25 cellular contexts compared by ENCODE assay signal in genomic region chr3:25885544-25885943, GRCh38.
DNase-seq lines count a peak whose midpoint lies in the region; ATAC-seq, FAIRE-seq and TF ChIP-seq lines count a peak whose summit lies in the region.
"Had no signal": no experiment of that assay in that cellular context is flagged by ENCODE, and none has a peak within 500 bp of the region (broad histone marks: within the 10 kb centered on the region; RNA-seq: fewer than 3 reads in every experiment).

No MANE protein-coding gene starts in this region.

- no peaks in the 10 kb centered on the region for H3K27me3 ChIP-seq in kidney epithelial cell (ENCODE audit: control insufficient read depth, insufficient read depth, low read length)
- H3K27me3 ChIP-seq in smooth muscle cell (ENCODE audit: low read depth): no peaks in the 10 kb centered on the region
- H3K27me3 ChIP-seq: ascending aorta, colonic mucosa, tibial artery had no signal

- in situ Hi-C loops in Caki2 (cut with HindIII; ENCODE audit: low pct_unique_long_range_greater_than_20kb, low sequenced_read_pairs): no loop called here

- DNase-seq in Caki2 (ENCODE audit: low read depth) (peak; percentile 13), HTR-8/SVneo (ENCODE audit: insufficient read length, low spot score) (peak; percentile 41), astrocyte of the hippocampus (ENCODE audit: low read depth, low spot score) (peak; percentile 80), kidney epithelial cell (ENCODE audit: low read depth) (peak; percentile 44), NCI-H526 treated with DMSO at 0.1 percent for 48 hours (lab: John Stamatoyannopoulos, UW) (no peak), smooth muscle cell (lab: John Stamatoyannopoulos, UW; ENCODE audit: unreplicated experiment) (no peak)
- DNase-seq: activated CD4-positive, alpha-beta memory T cell treated with anti-CD3 and anti-CD28 coated beads for 36 hours; activated naive CD4-positive, alpha-beta T cell treated with anti-CD3 and anti-CD28 coated beads for 36 hours; CD4-positive, alpha-beta T cell; colonic mucosa; DMS79 treated with DMSO at 0.1 percent for 48 hours; foreskin fibroblast; left ventricle myocardium inferior; mucosa of descending colon; NCI-H187; NCI-H446; SHP77; stimulated activated CD4-positive, alpha-beta T cell treated with anti-CD3 and anti-CD28 coated beads, Interleukin-12 subunit alpha, Interleukin-12 subunit beta, amount 100 ng/mL, for 4 hours; tibial artery had no signal

- H3K4me1 ChIP-seq in smooth muscle cell (ENCODE audit: low read depth): no peaks in the 10 kb centered on the region
- H3K4me1 ChIP-seq: ascending aorta, colonic mucosa, tibial artery had no signal

- TF ChIP-seq CTCF in kidney epithelial cell (IDR thresholded peaks at IDR 0.05; ENCODE audit: insufficient read depth, low read length, poor library complexity, severe bottlenecking) (no peak), smooth muscle cell (IDR thresholded peaks at IDR 0.05; ENCODE audit: borderline replicate concordance, insufficient read depth, poor library complexity, severe bottlenecking) (no peak)

- no peak overlapping the region for H3K4me3 ChIP-seq in kidney epithelial cell (ENCODE audit: low read depth, low read length)
- no peak overlapping the region for H3K4me3 ChIP-seq in smooth muscle cell
- H3K4me3 ChIP-seq: ascending aorta, colonic mucosa, left ventricle myocardium inferior, mucosa of descending colon, tibial artery had no signal

- H3K9ac ChIP-seq in smooth muscle cell (ENCODE audit: low read depth): no peak overlapping the region

- no peaks in the 10 kb centered on the region for H4K20me1 ChIP-seq in smooth muscle cell (ENCODE audit: low read depth)

- no peak overlapping the region for H2AFZ ChIP-seq in smooth muscle cell (ENCODE audit: low read depth)

- ATAC-seq in GM19395 (IDR thresholded peaks at IDR 0.05; ENCODE audit: unreplicated experiment): no peak
- no peak for ATAC-seq in GM21576 (IDR thresholded peaks at IDR 0.05; ENCODE audit: unreplicated experiment)
- ATAC-seq: mucosa of descending colon; stimulated activated memory B cell treated with anti-CD40 and anti-IgM and Interleukin-4, amounts not matched to agents 10 μg/mL and 1 μg/mL and 100 μg/mL, for 72 hours had no signal

- H3K4me2 ChIP-seq in smooth muscle cell: no peak overlapping the region

- 52% methylated on average over 5 of the region's 5 CpGs for WGBS in smooth muscle cell (ENCODE audit: low lambda C conversion rate)

- H3F3A ChIP-seq in smooth muscle cell (ENCODE audit: low read depth): no peaks in the 10 kb centered on the region

- H3K79me2 ChIP-seq in smooth muscle cell (ENCODE audit: low read depth): no peaks in the 10 kb centered on the region

- H3K36me3 ChIP-seq in kidney epithelial cell (ENCODE audit: control insufficient read depth, insufficient read depth, low read length): no peaks in the 10 kb centered on the region
- no peaks in the 10 kb centered on the region for H3K36me3 ChIP-seq in smooth muscle cell (ENCODE audit: low read depth)
- H3K36me3 ChIP-seq: ascending aorta, colonic mucosa, left ventricle myocardium inferior, tibial artery had no signal

- no peak overlapping the region for H3K27ac ChIP-seq in smooth muscle cell (ENCODE audit: low read depth)
- H3K27ac ChIP-seq: ascending aorta, colonic mucosa, left ventricle myocardium inferior, tibial artery, VCaP had no signal

- no peaks in the 10 kb centered on the region for H3K9me3 ChIP-seq in smooth muscle cell (replicated peaks; ENCODE audit: low read depth)
- H3K9me3 ChIP-seq: ascending aorta, colonic mucosa, left ventricle myocardium inferior, mucosa of descending colon, tibial artery had no signal

- peak; percentile 85 for FAIRE-seq in HTR-8/SVneo (lab: Jason Lieb, UNC)
- FAIRE-seq: endometrium had no signal

Comparison
In these comparisons a context has a peak if more than half of its experiments do, and no peak if none do; other contexts are left out.
1. DNase-seq: peak in Caki2 (single experiment), HTR-8/SVneo (single experiment), astrocyte of the hippocampus (single experiment) and kidney epithelial cell (single experiment); none in NCI-H526 treated with DMSO at 0.1 percent for 48 hours (single experiment) and smooth muscle cell (single experiment).